Comparison of ENCODE assay signal across 9 cellular contexts in the genomic region with DNA sequence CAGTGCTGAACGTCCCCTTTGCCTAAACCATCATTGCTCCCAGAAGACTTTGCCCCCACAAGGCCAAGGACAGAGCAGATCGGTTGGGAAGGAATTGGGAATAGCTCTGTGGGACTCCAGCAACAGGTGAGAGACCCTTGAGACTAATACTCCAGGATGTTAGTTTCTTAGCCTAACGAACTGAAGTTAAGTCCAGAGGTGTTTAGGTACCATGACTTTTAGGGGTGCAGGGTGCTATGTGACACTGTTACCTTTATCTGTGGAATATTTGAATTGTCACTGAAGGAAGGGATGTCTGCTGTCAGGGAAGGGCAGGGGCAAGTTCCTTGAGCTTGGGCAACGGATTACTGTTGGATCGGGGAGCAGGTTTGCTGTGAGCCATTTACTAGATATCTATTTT. TPM values are rescaled to one million over a fixed set of nuclear protein-coding genes. Genes with fewer than 3 reads are reported as not detected.
DNase-seq lines count a peak whose midpoint lies in the region; ATAC-seq, FAIRE-seq and TF ChIP-seq lines count a peak whose summit lies in the region.
"Had no signal": no experiment of that assay in that cellular context is flagged by ENCODE, and none has a peak within 500 bp of the region (broad histone marks: within the 10 kb centered on the region; RNA-seq: fewer than 3 reads in every experiment).

No MANE protein-coding gene starts in this region.

- H3K4me2 ChIP-seq in MM.1S (ENCODE audit: low read depth, low read length) = peak overlapping the region; percentile 3; the same call in 1 of the 2 replicates
- H3K4me2 ChIP-seq in H1 (ENCODE audit: insufficient read depth in 1 of 2, low read depth in 2 of 2, low read length in 2 of 2) = peak overlapping the region; percentile 84 to 97
- H3K4me2 ChIP-seq in neural progenitor cell = peak overlapping the region; percentile 93

- no peak overlapping the region for H3K27ac ChIP-seq in CD4-positive, CD25-positive, alpha-beta regulatory T cell (ENCODE audit: insufficient read depth, low read length, poor library complexity, severe bottlenecking)
- H3K27ac ChIP-seq in MM.1S (ENCODE audit: low read length) (no peak overlapping the region), H1 (ENCODE audit: low read depth, low read length) (no peak overlapping the region), neural progenitor cell (no peak overlapping the region)

- H2BK12ac ChIP-seq in H1 (ENCODE audit: low read depth, low read length) = 0 out of 2 replicates have a peak overlapping the region, but pooled peaks have one; percentile 73

- peaks cover 44% of the 10 kb centered on the region for H3K4me1 ChIP-seq in CD4-positive, CD25-positive, alpha-beta regulatory T cell (ENCODE audit: control insufficient read depth, insufficient read depth, low read length, poor library complexity, severe bottlenecking)
- H3K4me1 ChIP-seq in MM.1S (ENCODE audit: low read length) = peaks cover 33% of the 10 kb centered on the region
- peaks cover 9 to 32% (median 16%) of the 10 kb centered on the region in 4 experiments for H3K4me1 ChIP-seq in H1 (replicated peaks in 1 of 4; ENCODE audit: control insufficient read depth in 3 of 4, insufficient read depth in 4 of 4, low read length in 3 of 4)
- peaks cover 17% of the 10 kb centered on the region for H3K4me1 ChIP-seq in neural progenitor cell

- H3K18ac ChIP-seq in H1 (ENCODE audit: extremely low read depth, low read length) = 0 out of 2 replicates have a peak overlapping the region, but pooled peaks have one; percentile 41

- H2BK120ac ChIP-seq in H1 (replicated peaks; ENCODE audit: low read depth, low read length) = no peak overlapping the region

- peaks cover 53% of the 10 kb centered on the region for H3K79me2 ChIP-seq in MM.1S (ENCODE audit: low read length)
- H3K79me2 ChIP-seq in H1 (ENCODE audit: control insufficient read depth in 1 of 2, insufficient read depth in 2 of 2, low read length in 2 of 2) = peaks cover 16 to 63% of the 10 kb centered on the region in 2 experiments
- H3K79me2 ChIP-seq in neural progenitor cell (ENCODE audit: low read depth) = peaks cover 72% of the 10 kb centered on the region

- H3K23me2 ChIP-seq in H1 (ENCODE audit: low read depth, low read length) = peaks cover 10% of the 10 kb centered on the region

- H3F3A ChIP-seq in MM.1S (ENCODE audit: insufficient read depth, low read length) (peaks cover 7% of the 10 kb centered on the region; the same call in 1 of the 2 replicates), neural progenitor cell (ENCODE audit: low read depth) (peaks cover 20% of the 10 kb centered on the region)

- TF ChIP-seq RAD21 in H1 (IDR thresholded peaks at IDR 0.05 in 1 of 2, conservative IDR thresholded peaks at IDR 0.05 in 1 of 2; ENCODE audit: low read depth in 2 of 2, low read length in 2 of 2) = no peak

- TF ChIP-seq POLR2A in H1 (IDR thresholded peaks at IDR 0.05; ENCODE audit: control extremely low read depth in 1 of 2, low read depth in 2 of 2, low read length in 2 of 2) = no peak

- peak overlapping the region; percentile 45 for H3K4ac ChIP-seq in H1 (replicated peaks; ENCODE audit: insufficient read length, low read depth, low read length)

- POLR2A ChIA-PET in H1 (lab: Charles Lee; ENCODE audit: partially characterized antibody) = interaction anchor here (0.7 to 2.7 kb wide), 4 partner anchors 11 to 129 kb away, joined by 3 to 11 read pairs (median 4); no protein-coding TSS in a partner anchor

- H3K36me3 ChIP-seq in CD4-positive, CD25-positive, alpha-beta regulatory T cell (ENCODE audit: control insufficient read depth, insufficient read depth, low read length) = no peaks in the 10 kb centered on the region
- H3K36me3 ChIP-seq in MM.1S (replicated peaks; ENCODE audit: insufficient read depth, low read length) = no peaks in the 10 kb centered on the region
- peaks cover 0 to 5% (median 0%) of the 10 kb centered on the region in 4 experiments; a peak in 2 of 8 replicates for H3K36me3 ChIP-seq in H1 (ENCODE audit: control insufficient read depth in 2 of 4, insufficient read depth in 4 of 4, low read length in 3 of 4)
- no peaks in the 10 kb centered on the region for H3K36me3 ChIP-seq in neural progenitor cell

- no peak overlapping the region for H4K91ac ChIP-seq in H1 (replicated peaks; ENCODE audit: insufficient read length, low read length)

- 0 out of 2 replicates have a peak overlapping the region, but pooled peaks have one; percentile 21 for H2BK5ac ChIP-seq in H1 (ENCODE audit: low read depth, low read length)

- H4K20me1 ChIP-seq in MM.1S (ENCODE audit: insufficient read depth, low read length) = no peaks in the 10 kb centered on the region
- peaks cover 15 to 28% of the 10 kb centered on the region in 2 experiments for H4K20me1 ChIP-seq in H1 (replicated peaks in 1 of 2; ENCODE audit: control insufficient read depth in 1 of 2, insufficient read depth in 2 of 2, low read length in 2 of 2)
- peaks cover 38% of the 10 kb centered on the region for H4K20me1 ChIP-seq in neural progenitor cell (ENCODE audit: low read depth)

- H3K9ac ChIP-seq in MM.1S (ENCODE audit: low read length) (no peak overlapping the region), H1 (replicated peaks in 1 of 4; ENCODE audit: extremely low read depth in 1 of 4, low read depth in 3 of 4, low read length in 3 of 4) (peak overlapping the region in 1 of 4 experiments; percentile 63; a peak in 1 of 7 replicates), neural progenitor cell (no peak overlapping the region)

- H3K79me1 ChIP-seq in H1 (ENCODE audit: low read depth, low read length) = peaks cover 17% of the 10 kb centered on the region

- H3K9me2 ChIP-seq in MM.1S (replicated peaks; ENCODE audit: insufficient read depth, low read length) = no peaks in the 10 kb centered on the region

- H3K23ac ChIP-seq in H1 (ENCODE audit: insufficient read length) = no peak overlapping the region

- H3K9me3 ChIP-seq in CD4-positive, CD25-positive, alpha-beta regulatory T cell (ENCODE audit: control insufficient read depth in 2 of 2, low read length in 2 of 2) = no peaks in the 10 kb centered on the region
- H3K9me3 ChIP-seq in MM.1S (replicated peaks; ENCODE audit: insufficient read depth, low read length) (no peaks in the 10 kb centered on the region), H1 (ENCODE audit: insufficient read depth in 2 of 2, low read depth in 1 of 2, low read length in 1 of 2) (peaks cover 0 to 5% of the 10 kb centered on the region in 2 experiments; a peak in 1 of 4 replicates), neural progenitor cell (ENCODE audit: low read depth) (peaks cover 5% of the 10 kb centered on the region)

- H3K56ac ChIP-seq in H1 (replicated peaks; ENCODE audit: insufficient read length, low read depth, low read length) = no peak overlapping the region

- no peak overlapping the region for H2BK20ac ChIP-seq in H1 (ENCODE audit: low read length)

- no peak for TF ChIP-seq EP300 in H1 (IDR thresholded peaks at IDR 0.05; ENCODE audit: borderline replicate concordance in 1 of 2, low read depth in 2 of 2, low read length in 2 of 2)

- DNase-seq in CD4-positive, CD25-positive, alpha-beta regulatory T cell = no peak
- DNase-seq in MM.1S (no peak), H1 (ENCODE audit: low read depth in 1 of 2, low spot score in 2 of 2) (no peak), neural progenitor cell (ENCODE audit: low spot score) (no peak), NCI-H526 treated with DMSO at 0.1 percent for 48 hours (lab: John Stamatoyannopoulos, UW) (no peak), DMS114 treated with DMSO at 0.1 percent for 48 hours (lab: John Stamatoyannopoulos, UW; ENCODE audit: unreplicated experiment) (no peak), hypothalamus (lab: John Stamatoyannopoulos, UW) (no peak)
- DNase-seq: cerebellar nuclear complex had no signal

- TF ChIP-seq CTCF in MM.1S (IDR thresholded peaks at IDR 0.05; ENCODE audit: low read length) (no peak), H1 (IDR thresholded peaks at IDR 0.05; ENCODE audit: control extremely low read depth in 1 of 3, insufficient read depth in 1 of 3, low read depth in 1 of 3, low read length in 3 of 3) (no peak), neural progenitor cell (IDR thresholded peaks at IDR 0.05) (no peak)

- H3K4me1 Mint-ChIP-seq in CD4-positive, CD25-positive, alpha-beta regulatory T cell = peaks cover 0 to 67% (median 38%) of the 10 kb centered on the region in 4 donors
- peaks cover 43% of the 10 kb centered on the region for H3K4me1 Mint-ChIP-seq in neural progenitor cell

- no peaks in the 10 kb centered on the region for H3K27me3 ChIP-seq in CD4-positive, CD25-positive, alpha-beta regulatory T cell (ENCODE audit: control insufficient read depth, insufficient read depth, low read length)
- no peaks in the 10 kb centered on the region for H3K27me3 ChIP-seq in MM.1S (replicated peaks; ENCODE audit: insufficient read depth, low read length)
- H3K27me3 ChIP-seq in H1 (replicated peaks in 1 of 4; ENCODE audit: control insufficient read depth in 3 of 4, extremely low read depth in 1 of 4, insufficient read depth in 3 of 4, low read length in 3 of 4) = no peaks in the 10 kb centered on the region; a peak in 1 of 7 replicates
- H3K27me3 ChIP-seq in neural progenitor cell = no peaks in the 10 kb centered on the region

- ATAC-seq in CD4-positive, CD25-positive, alpha-beta regulatory T cell (ENCODE audit: low read depth in 2 of 2) = no peak
- ATAC-seq in HG02571 (IDR thresholded peaks at IDR 0.05; ENCODE audit: unreplicated experiment) = no peak

- CTCF ChIA-PET in H1 (lab: Charles Lee; ENCODE audit: partially characterized antibody) = interaction anchor here (0.5 to 3.8 kb wide), 3 partner anchors 128 to 259 kb away, joined by 3 to 18 read pairs (median 3); no protein-coding TSS in a partner anchor

- peak overlapping the region; percentile 16 for H3K4me3 ChIP-seq in CD4-positive, CD25-positive, alpha-beta regulatory T cell (ENCODE audit: low read depth, low read length)
- H3K4me3 ChIP-seq in MM.1S (ENCODE audit: low read length) = no peak overlapping the region
- peak overlapping the region; percentile 33 to 99 (median 80); a peak in 6 of 8 replicates for H3K4me3 ChIP-seq in H1 (ENCODE audit: extremely low read depth in 1 of 4, insufficient read depth in 2 of 4, low read depth in 3 of 4, low read length in 4 of 4)
- peak overlapping the region; percentile 94 for H3K4me3 ChIP-seq in neural progenitor cell

- peaks cover 0 to 2% (median 0%) of the 10 kb centered on the region in 7 donors for H3K9me3 Mint-ChIP-seq in CD4-positive, CD25-positive, alpha-beta regulatory T cell
- peaks cover 7% of the 10 kb centered on the region for H3K9me3 Mint-ChIP-seq in neural progenitor cell

- H2AFZ ChIP-seq in MM.1S (ENCODE audit: low read length) = no peak overlapping the region
- no peak overlapping the region for H2AFZ ChIP-seq in H1 (ENCODE audit: low read length)
- no peak overlapping the region for H2AFZ ChIP-seq in neural progenitor cell (replicated peaks)

- no peak overlapping the region for H3K14ac ChIP-seq in H1 (ENCODE audit: insufficient read length)

- peak overlapping the region; percentile 32; the same call in 1 of the 2 replicates for H2BK15ac ChIP-seq in H1 (ENCODE audit: low read length)

- H4K5ac ChIP-seq in H1 (ENCODE audit: insufficient read length, low read depth, low read length) = no peak overlapping the region

- no peak overlapping the region for H4K8ac ChIP-seq in H1 (ENCODE audit: extremely low read depth, insufficient read depth, low read length)

- 53% methylated on average over 5 of the region's 5 CpGs; no CpG with 5 or more reads in 1 of the 2 experiments for WGBS in H1 (ENCODE audit: extremely low coverage in 1 of 2, insufficient coverage in 1 of 2, insufficient read length in 1 of 2, insufficient replicate concordance in 2 of 2, low coverage in 1 of 2, low lambda C conversion rate in 2 of 2, missing lambda C conversion rate in 1 of 2), 2 experiments

- H3K27me3 Mint-ChIP-seq in CD4-positive, CD25-positive, alpha-beta regulatory T cell = no peaks in the 10 kb centered on the region
- peaks cover 9% of the 10 kb centered on the region for H3K27me3 Mint-ChIP-seq in neural progenitor cell (ENCODE audit: insufficient read depth, low read depth)

- H3K27ac Mint-ChIP-seq in CD4-positive, CD25-positive, alpha-beta regulatory T cell = peak overlapping the region in 1 of 3 donors; percentile 98
- no peak overlapping the region for H3K27ac Mint-ChIP-seq in neural progenitor cell

- peak overlapping the region; percentile 84; the same call in 1 of the 2 replicates for H2AK5ac ChIP-seq in H1 (ENCODE audit: low read depth, low read length)

- peak overlapping the region; percentile 86 to 92 (median 90) for H3K4me3 Mint-ChIP-seq in CD4-positive, CD25-positive, alpha-beta regulatory T cell
- peak overlapping the region; percentile 92 for H3K4me3 Mint-ChIP-seq in neural progenitor cell

- no peak for FAIRE-seq in H1 (lab: Jason Lieb, UNC)

- H3K36me3 Mint-ChIP-seq in CD4-positive, CD25-positive, alpha-beta regulatory T cell = peaks cover 5% of the 10 kb centered on the region
- peaks cover 18% of the 10 kb centered on the region for H3K36me3 Mint-ChIP-seq in neural progenitor cell

RNA-seq across cellular contexts. Expression of gene BLCAP, which starts 1.9 kb away (rescaled TPM):
- total RNA-seq in CD4-positive, CD25-positive, alpha-beta regulatory T cell = 67.8 TPM
- polyA plus RNA-seq in CD4-positive, CD25-positive, alpha-beta regulatory T cell = 10 to 100 TPM; 76.0 to 85.0 (median 81.5) TPM
- 51.1 and 60.3 TPM in 2 replicates for total RNA-seq in H1 (2021; fragmentation: NEBNext Ultra II Directional; extraction: Animal tissue kit (Norgen Biotek cat#: 25700))
- polyA plus RNA-seq in H1 (2011; rRNA removed) = 69.2 and 72.2 TPM in 2 replicates
- polyA plus RNA-seq in H1 (2011; cell fraction: cytosol; rRNA removed) = 68.8 TPM
- 57.1 TPM for polyA plus RNA-seq in H1 (2011; cell fraction: nucleus; rRNA removed)
- polyA plus RNA-seq in H1 (2012, experiment 1 of 2) = 39.7 to 48.2 TPM (median 45.8 TPM) in 4 replicates
- polyA plus RNA-seq in H1 (2012, experiment 2 of 2) = 36.4 TPM
- 48.3 TPM for polyA plus RNA-seq in H1 (2013, experiment 1 of 2)
- polyA plus RNA-seq in H1 (2013, experiment 2 of 2) = 52.3 TPM
- 48.7 and 61.2 TPM in 2 replicates for polyA minus RNA-seq in H1 (2011; rRNA and poly(A)+ RNA removed)
- 29.9 TPM for polyA minus RNA-seq in H1 (2011; cell fraction: cytosol; rRNA and poly(A)+ RNA removed)
- polyA minus RNA-seq in H1 (2011; cell fraction: nucleus; rRNA and poly(A)+ RNA removed) = 46.8 TPM
- total RNA-seq in neural progenitor cell (ENCODE audit: low replicate concordance) = 46.4 and 74.3 TPM in 2 replicates

RNA-seq across cellular contexts. Expression of gene NNAT, which starts 4.8 kb away (rescaled TPM):
- total RNA-seq in CD4-positive, CD25-positive, alpha-beta regulatory T cell = not detected
- not detected for polyA plus RNA-seq in CD4-positive, CD25-positive, alpha-beta regulatory T cell
- total RNA-seq in H1 (2021; fragmentation: NEBNext Ultra II Directional; extraction: Animal tissue kit (Norgen Biotek cat#: 25700)) = 66.8 and 71.5 TPM in 2 replicates
- 175 and 184 TPM in 2 replicates for polyA plus RNA-seq in H1 (2011; rRNA removed)
- 189 TPM for polyA plus RNA-seq in H1 (2011; cell fraction: cytosol; rRNA removed)
- 108 TPM for polyA plus RNA-seq in H1 (2011; cell fraction: nucleus; rRNA removed)
- 95.7 to 129 TPM (median 122 TPM) in 4 replicates for polyA plus RNA-seq in H1 (2012, experiment 1 of 2)
- 151 TPM for polyA plus RNA-seq in H1 (2012, experiment 2 of 2)
- 60.7 TPM for polyA plus RNA-seq in H1 (2013, experiment 1 of 2)
- polyA plus RNA-seq in H1 (2013, experiment 2 of 2) = 75.9 TPM
- polyA minus RNA-seq in H1 (2011; rRNA and poly(A)+ RNA removed) = 52.9 and 63.8 TPM in 2 replicates
- polyA minus RNA-seq in H1 (2011; cell fraction: cytosol; rRNA and poly(A)+ RNA removed) = 35.2 TPM
- 29.1 TPM for polyA minus RNA-seq in H1 (2011; cell fraction: nucleus; rRNA and poly(A)+ RNA removed)
- total RNA-seq in neural progenitor cell (ENCODE audit: low replicate concordance) = 0.37 TPM in 1 of 2 replicates, not detected in the other

Comparison
In these comparisons a context has a peak if more than half of its experiments do, and no peak if none do; other contexts are left out.
1. H3K4me2 ChIP-seq: peak in every context shown above with its lines; median percentile 93 in neural progenitor cell; 90 in H1; 3 in MM.1S.
2. RNA of gene NNAT, which starts 4.8 kb away (total RNA-seq): 66.8 to 71.5 TPM in H1; not detected in CD4-positive, CD25-positive, alpha-beta regulatory T cell (single experiment) and 0.37 TPM in neural progenitor cell; every median in the first group is over 10 times any median in the second.